In the genomic region with DNA sequence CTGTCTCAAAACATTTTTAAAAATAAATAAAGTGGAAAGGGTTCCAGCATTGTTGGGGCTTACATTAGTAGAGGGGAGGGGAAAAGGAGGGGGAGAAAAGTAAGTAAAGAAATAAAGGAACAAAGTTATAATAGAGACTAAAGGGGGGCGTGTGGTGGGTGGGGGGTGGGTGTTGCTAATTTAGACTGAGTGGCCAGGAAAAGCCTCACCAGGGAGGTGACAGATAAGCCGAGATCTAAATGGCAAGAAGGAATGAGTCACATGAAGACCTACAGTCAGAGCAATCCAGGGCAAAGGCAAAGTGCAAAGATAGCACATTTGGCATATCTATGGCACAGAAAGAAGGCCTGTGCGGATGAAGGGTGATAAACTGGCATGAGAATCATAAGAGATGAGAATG, we compare ENCODE assay signal across 2 cellular contexts.
TF ChIP-seq lines count a peak whose summit lies in the region.

No MANE protein-coding gene starts in this region.

TF ChIP-seq in HCT116, 20 proteins besides CTCF, POLR2A, EP300 and RAD21 (continued from another document):
- TF ChIP-seq, protein P1, sequence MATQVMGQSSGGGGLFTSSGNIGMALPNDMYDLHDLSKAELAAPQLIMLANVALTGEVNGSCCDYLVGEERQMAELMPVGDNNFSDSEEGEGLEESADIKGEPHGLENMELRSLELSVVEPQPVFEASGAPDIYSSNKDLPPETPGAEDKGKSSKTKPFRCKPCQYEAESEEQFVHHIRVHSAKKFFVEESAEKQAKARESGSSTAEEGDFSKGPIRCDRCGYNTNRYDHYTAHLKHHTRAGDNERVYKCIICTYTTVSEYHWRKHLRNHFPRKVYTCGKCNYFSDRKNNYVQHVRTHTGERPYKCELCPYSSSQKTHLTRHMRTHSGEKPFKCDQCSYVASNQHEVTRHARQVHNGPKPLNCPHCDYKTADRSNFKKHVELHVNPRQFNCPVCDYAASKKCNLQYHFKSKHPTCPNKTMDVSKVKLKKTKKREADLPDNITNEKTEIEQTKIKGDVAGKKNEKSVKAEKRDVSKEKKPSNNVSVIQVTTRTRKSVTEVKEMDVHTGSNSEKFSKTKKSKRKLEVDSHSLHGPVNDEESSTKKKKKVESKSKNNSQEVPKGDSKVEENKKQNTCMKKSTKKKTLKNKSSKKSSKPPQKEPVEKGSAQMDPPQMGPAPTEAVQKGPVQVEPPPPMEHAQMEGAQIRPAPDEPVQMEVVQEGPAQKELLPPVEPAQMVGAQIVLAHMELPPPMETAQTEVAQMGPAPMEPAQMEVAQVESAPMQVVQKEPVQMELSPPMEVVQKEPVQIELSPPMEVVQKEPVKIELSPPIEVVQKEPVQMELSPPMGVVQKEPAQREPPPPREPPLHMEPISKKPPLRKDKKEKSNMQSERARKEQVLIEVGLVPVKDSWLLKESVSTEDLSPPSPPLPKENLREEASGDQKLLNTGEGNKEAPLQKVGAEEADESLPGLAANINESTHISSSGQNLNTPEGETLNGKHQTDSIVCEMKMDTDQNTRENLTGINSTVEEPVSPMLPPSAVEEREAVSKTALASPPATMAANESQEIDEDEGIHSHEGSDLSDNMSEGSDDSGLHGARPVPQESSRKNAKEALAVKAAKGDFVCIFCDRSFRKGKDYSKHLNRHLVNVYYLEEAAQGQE (IDR thresholded peaks at IDR 0.05; ENCODE audit: low read depth), result no peak
- TF ChIP-seq EGR1 (IDR thresholded peaks at IDR 0.05; ENCODE audit: low read depth), result 0 out of 2 replicates have a peak, but pooled peaks have one; percentile 35
TF ChIP-seq in HCT116: peak in this region for 5.

TF ChIP-seq in K562, 482 proteins besides CTCF, POLR2A, EP300 and RAD21 (continued from another document and continues in another):
- no peak for TF ChIP-seq PTBP1 (IDR thresholded peaks at IDR 0.05; ENCODE audit: low read depth, low read length)
- TF ChIP-seq MEF2D (tag; conservative IDR thresholded peaks at IDR 0.05; ENCODE audit: low read depth), result peak; percentile 72
- TF ChIP-seq STAT5A (IDR thresholded peaks at IDR 0.05; ENCODE audit: borderline replicate concordance, low read length), result peak; percentile 59
- TF ChIP-seq KLF16 (IDR thresholded peaks at IDR 0.05), result peak; percentile 64; the same call in 1 of the 2 replicates
- TF ChIP-seq ZNF316 (IDR thresholded peaks at IDR 0.05), result peak; percentile 90
- TF ChIP-seq, protein P2, sequence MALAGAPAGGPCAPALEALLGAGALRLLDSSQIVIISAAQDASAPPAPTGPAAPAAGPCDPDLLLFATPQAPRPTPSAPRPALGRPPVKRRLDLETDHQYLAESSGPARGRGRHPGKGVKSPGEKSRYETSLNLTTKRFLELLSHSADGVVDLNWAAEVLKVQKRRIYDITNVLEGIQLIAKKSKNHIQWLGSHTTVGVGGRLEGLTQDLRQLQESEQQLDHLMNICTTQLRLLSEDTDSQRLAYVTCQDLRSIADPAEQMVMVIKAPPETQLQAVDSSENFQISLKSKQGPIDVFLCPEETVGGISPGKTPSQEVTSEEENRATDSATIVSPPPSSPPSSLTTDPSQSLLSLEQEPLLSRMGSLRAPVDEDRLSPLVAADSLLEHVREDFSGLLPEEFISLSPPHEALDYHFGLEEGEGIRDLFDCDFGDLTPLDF (CRISPR knock-in tag; IDR thresholded peaks at IDR 0.05), result no peak
- TF ChIP-seq DPF2 (IDR thresholded peaks at IDR 0.05), result peak; percentile 91
- TF ChIP-seq ARID1B (IDR thresholded peaks at IDR 0.05), result peak; percentile 92
- peak in 1 of 2 experiments; percentile 49; a peak in 1 of 4 replicates for TF ChIP-seq HDAC1 (IDR thresholded peaks at IDR 0.05)
- no peak for TF ChIP-seq FUS (optimal IDR thresholded peaks at IDR 0.05; ENCODE audit: low read depth, low read length)
- TF ChIP-seq, protein P3, sequence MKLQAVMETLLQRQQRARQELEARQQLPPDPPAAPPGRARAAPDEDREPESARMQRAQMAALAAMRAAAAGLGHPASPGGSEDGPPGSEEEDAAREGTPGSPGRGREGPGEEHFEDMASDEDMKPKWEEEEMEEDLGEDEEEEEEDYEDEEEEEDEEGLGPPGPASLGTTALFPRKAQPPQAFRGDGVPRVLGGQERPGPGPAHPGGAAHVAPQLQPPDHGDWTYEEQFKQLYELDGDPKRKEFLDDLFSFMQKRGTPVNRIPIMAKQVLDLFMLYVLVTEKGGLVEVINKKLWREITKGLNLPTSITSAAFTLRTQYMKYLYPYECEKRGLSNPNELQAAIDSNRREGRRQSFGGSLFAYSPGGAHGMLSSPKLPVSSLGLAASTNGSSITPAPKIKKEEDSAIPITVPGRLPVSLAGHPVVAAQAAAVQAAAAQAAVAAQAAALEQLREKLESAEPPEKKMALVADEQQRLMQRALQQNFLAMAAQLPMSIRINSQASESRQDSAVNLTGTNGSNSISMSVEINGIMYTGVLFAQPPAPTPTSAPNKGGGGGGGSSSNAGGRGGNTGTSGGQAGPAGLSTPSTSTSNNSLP (IDR thresholded peaks at IDR 0.05; ENCODE audit: borderline replicate concordance, low read depth, low read length), result no peak
- no peak for TF ChIP-seq ZC3H11A (IDR thresholded peaks at IDR 0.05; ENCODE audit: low read depth, low read length)
- TF ChIP-seq, protein P4, sequence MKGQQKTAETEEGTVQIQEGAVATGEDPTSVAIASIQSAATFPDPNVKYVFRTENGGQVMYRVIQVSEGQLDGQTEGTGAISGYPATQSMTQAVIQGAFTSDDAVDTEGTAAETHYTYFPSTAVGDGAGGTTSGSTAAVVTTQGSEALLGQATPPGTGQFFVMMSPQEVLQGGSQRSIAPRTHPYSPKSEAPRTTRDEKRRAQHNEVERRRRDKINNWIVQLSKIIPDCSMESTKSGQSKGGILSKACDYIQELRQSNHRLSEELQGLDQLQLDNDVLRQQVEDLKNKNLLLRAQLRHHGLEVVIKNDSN (CRISPR knock-in tag; IDR thresholded peaks at IDR 0.05), result peak; percentile 35; the same call in 1 of the 2 replicates
- peak; percentile 50 for TF ChIP-seq MAFG (tag; conservative IDR thresholded peaks at IDR 0.05)
- TF ChIP-seq MEIS2 (IDR thresholded peaks at IDR 0.05; ENCODE audit: partially characterized antibody), result peak; percentile 27
- peak; percentile 87 for TF ChIP-seq NCOR1 (IDR thresholded peaks at IDR 0.05)
- TF ChIP-seq ZFP30 (CRISPR knock-in tag; IDR thresholded peaks at IDR 0.05; ENCODE audit: borderline replicate concordance), result no peak
- TF ChIP-seq ZBTB7A (IDR thresholded peaks at IDR 0.05; ENCODE audit: borderline replicate concordance, control insufficient read depth, low read depth, low read length), result peak; percentile 87
- peak; percentile 55; the same call in 1 of the 2 replicates for TF ChIP-seq POLR2AphosphoS5 (IDR thresholded peaks at IDR 0.05; ENCODE audit: control insufficient read depth, insufficient read depth, low read depth, low read length)
- peak; percentile 17; the same call in 1 of the 2 replicates for TF ChIP-seq TOE1 (IDR thresholded peaks at IDR 0.05; ENCODE audit: borderline replicate concordance)
- no peak for TF ChIP-seq TOE1 (CRISPR knock-in tag; IDR thresholded peaks at IDR 0.05; ENCODE audit: borderline replicate concordance, low read depth)
- no peak for TF ChIP-seq POLR3G (IDR thresholded peaks at IDR 0.05; ENCODE audit: extremely low read depth, insufficient read length, insufficient replicate concordance)
- no peak for TF ChIP-seq ZNF584 (CRISPR knock-in tag; IDR thresholded peaks at IDR 0.05; ENCODE audit: low read depth)
- TF ChIP-seq EGR1 (conservative IDR thresholded peaks at IDR 0.05), result peak; percentile 98
- peak; percentile 75 for TF ChIP-seq MTA3 (IDR thresholded peaks at IDR 0.05; ENCODE audit: borderline replicate concordance)
- no peak for TF ChIP-seq RBM39 (optimal IDR thresholded peaks at IDR 0.05; ENCODE audit: low read depth, low read length)
- peak; percentile 81 for TF ChIP-seq TEAD4 (IDR thresholded peaks at IDR 0.05; ENCODE audit: low read length)
- TF ChIP-seq TEAD4 (CRISPR knock-in tag; IDR thresholded peaks at IDR 0.05; ENCODE audit: borderline replicate concordance), result no peak
- no peak for TF ChIP-seq U2AF1 (optimal IDR thresholded peaks at IDR 0.05; ENCODE audit: low read depth, low read length)
- peak; percentile 73 for TF ChIP-seq MEF2A (IDR thresholded peaks at IDR 0.05; ENCODE audit: control insufficient read depth, low read depth, low read length)
- TF ChIP-seq ZNF445 (CRISPR knock-in tag; IDR thresholded peaks at IDR 0.05; ENCODE audit: low read depth), result no peak
- TF ChIP-seq DMBX1 (CRISPR knock-in tag; IDR thresholded peaks at IDR 0.05; ENCODE audit: borderline replicate concordance), result no peak
- TF ChIP-seq, protein P5, sequence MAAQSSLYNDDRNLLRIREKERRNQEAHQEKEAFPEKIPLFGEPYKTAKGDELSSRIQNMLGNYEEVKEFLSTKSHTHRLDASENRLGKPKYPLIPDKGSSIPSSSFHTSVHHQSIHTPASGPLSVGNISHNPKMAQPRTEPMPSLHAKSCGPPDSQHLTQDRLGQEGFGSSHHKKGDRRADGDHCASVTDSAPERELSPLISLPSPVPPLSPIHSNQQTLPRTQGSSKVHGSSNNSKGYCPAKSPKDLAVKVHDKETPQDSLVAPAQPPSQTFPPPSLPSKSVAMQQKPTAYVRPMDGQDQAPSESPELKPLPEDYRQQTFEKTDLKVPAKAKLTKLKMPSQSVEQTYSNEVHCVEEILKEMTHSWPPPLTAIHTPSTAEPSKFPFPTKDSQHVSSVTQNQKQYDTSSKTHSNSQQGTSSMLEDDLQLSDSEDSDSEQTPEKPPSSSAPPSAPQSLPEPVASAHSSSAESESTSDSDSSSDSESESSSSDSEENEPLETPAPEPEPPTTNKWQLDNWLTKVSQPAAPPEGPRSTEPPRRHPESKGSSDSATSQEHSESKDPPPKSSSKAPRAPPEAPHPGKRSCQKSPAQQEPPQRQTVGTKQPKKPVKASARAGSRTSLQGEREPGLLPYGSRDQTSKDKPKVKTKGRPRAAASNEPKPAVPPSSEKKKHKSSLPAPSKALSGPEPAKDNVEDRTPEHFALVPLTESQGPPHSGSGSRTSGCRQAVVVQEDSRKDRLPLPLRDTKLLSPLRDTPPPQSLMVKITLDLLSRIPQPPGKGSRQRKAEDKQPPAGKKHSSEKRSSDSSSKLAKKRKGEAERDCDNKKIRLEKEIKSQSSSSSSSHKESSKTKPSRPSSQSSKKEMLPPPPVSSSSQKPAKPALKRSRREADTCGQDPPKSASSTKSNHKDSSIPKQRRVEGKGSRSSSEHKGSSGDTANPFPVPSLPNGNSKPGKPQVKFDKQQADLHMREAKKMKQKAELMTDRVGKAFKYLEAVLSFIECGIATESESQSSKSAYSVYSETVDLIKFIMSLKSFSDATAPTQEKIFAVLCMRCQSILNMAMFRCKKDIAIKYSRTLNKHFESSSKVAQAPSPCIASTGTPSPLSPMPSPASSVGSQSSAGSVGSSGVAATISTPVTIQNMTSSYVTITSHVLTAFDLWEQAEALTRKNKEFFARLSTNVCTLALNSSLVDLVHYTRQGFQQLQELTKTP (IDR thresholded peaks at IDR 0.05; ENCODE audit: low read depth in 1 of 2, partially characterized antibody in 2 of 2), result no peak
- TF ChIP-seq, protein P6, sequence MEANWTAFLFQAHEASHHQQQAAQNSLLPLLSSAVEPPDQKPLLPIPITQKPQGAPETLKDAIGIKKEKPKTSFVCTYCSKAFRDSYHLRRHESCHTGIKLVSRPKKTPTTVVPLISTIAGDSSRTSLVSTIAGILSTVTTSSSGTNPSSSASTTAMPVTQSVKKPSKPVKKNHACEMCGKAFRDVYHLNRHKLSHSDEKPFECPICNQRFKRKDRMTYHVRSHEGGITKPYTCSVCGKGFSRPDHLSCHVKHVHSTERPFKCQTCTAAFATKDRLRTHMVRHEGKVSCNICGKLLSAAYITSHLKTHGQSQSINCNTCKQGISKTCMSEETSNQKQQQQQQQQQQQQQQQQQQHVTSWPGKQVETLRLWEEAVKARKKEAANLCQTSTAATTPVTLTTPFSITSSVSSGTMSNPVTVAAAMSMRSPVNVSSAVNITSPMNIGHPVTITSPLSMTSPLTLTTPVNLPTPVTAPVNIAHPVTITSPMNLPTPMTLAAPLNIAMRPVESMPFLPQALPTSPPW (CRISPR knock-in tag; IDR thresholded peaks at IDR 0.05), result peak; percentile 75
- TF ChIP-seq, protein P7, sequence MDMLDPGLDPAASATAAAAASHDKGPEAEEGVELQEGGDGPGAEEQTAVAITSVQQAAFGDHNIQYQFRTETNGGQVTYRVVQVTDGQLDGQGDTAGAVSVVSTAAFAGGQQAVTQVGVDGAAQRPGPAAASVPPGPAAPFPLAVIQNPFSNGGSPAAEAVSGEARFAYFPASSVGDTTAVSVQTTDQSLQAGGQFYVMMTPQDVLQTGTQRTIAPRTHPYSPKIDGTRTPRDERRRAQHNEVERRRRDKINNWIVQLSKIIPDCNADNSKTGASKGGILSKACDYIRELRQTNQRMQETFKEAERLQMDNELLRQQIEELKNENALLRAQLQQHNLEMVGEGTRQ (CRISPR knock-in tag; IDR thresholded peaks at IDR 0.05), result peak; percentile 8; the same call in 1 of the 2 replicates
- TF ChIP-seq POLR2B (IDR thresholded peaks at IDR 0.05; ENCODE audit: low read depth, partially characterized antibody), result no peak
- TF ChIP-seq JUN (IDR thresholded peaks at IDR 0.05; ENCODE audit: borderline replicate concordance, low read depth, low read length), result peak; percentile 79; the same call in 1 of the 2 replicates
- no peak for TF ChIP-seq JUN (CRISPR knock-in tag; IDR thresholded peaks at IDR 0.05; ENCODE audit: borderline replicate concordance)
- no peak for TF ChIP-seq KHSRP (IDR thresholded peaks at IDR 0.05)
- peak; percentile 55; the same call in 1 of the 2 replicates for TF ChIP-seq MBD2 (IDR thresholded peaks at IDR 0.05; ENCODE audit: borderline replicate concordance, low read depth)
- peak; percentile 94 for TF ChIP-seq CBFA2T3 (IDR thresholded peaks at IDR 0.05)
- TF ChIP-seq MAFK (IDR thresholded peaks at IDR 0.05; ENCODE audit: low read length), result peak; percentile 47
- 0 out of 2 replicates have a peak, but pooled peaks have one; percentile 44 for TF ChIP-seq GATAD2A (IDR thresholded peaks at IDR 0.05)
- peak in 1 of 2 experiments; percentile 43; a peak in 1 of 4 replicates for TF ChIP-seq SRF (CRISPR knock-in tag; IDR thresholded peaks at IDR 0.05)
- TF ChIP-seq, protein P8, sequence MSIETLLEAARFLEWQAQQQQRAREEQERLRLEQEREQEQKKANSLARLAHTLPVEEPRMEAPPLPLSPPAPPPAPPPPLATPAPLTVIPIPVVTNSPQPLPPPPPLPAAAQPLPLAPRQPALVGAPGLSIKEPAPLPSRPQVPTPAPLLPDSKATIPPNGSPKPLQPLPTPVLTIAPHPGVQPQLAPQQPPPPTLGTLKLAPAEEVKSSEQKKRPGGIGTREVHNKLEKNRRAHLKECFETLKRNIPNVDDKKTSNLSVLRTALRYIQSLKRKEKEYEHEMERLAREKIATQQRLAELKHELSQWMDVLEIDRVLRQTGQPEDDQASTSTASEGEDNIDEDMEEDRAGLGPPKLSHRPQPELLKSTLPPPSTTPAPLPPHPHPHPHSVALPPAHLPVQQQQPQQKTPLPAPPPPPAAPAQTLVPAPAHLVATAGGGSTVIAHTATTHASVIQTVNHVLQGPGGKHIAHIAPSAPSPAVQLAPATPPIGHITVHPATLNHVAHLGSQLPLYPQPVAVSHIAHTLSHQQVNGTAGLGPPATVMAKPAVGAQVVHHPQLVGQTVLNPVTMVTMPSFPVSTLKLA (conservative IDR thresholded peaks at IDR 0.05), result peak in 1 of 2 experiments; percentile 29; a peak in 1 of 4 replicates
- TF ChIP-seq CREBBP (IDR thresholded peaks at IDR 0.05; ENCODE audit: low read depth, low read length), result no peak
- TF ChIP-seq EP400 (IDR thresholded peaks at IDR 0.05), result 0 out of 2 replicates have a peak, but pooled peaks have one; percentile 31
- peak; percentile 37 for TF ChIP-seq NEUROD1 (IDR thresholded peaks at IDR 0.05; ENCODE audit: borderline replicate concordance, low read depth, low read length, partially characterized antibody)
- no peak for TF ChIP-seq NCOA6 (IDR thresholded peaks at IDR 0.05)
- peak; percentile 91 for TF ChIP-seq FOSL1 (tag; conservative IDR thresholded peaks at IDR 0.05)
- TF ChIP-seq NFIX (CRISPR knock-in tag; IDR thresholded peaks at IDR 0.05; ENCODE audit: low read depth), result no peak
- TF ChIP-seq SMARCC2 (IDR thresholded peaks at IDR 0.05; ENCODE audit: low read depth), result peak; percentile 67; the same call in 1 of the 2 replicates
- TF ChIP-seq LEF1 (IDR thresholded peaks at IDR 0.05), result peak; percentile 36; the same call in 1 of the 2 replicates
